ENCODE assay signal across 1 cellular context in the genomic region with DNA sequence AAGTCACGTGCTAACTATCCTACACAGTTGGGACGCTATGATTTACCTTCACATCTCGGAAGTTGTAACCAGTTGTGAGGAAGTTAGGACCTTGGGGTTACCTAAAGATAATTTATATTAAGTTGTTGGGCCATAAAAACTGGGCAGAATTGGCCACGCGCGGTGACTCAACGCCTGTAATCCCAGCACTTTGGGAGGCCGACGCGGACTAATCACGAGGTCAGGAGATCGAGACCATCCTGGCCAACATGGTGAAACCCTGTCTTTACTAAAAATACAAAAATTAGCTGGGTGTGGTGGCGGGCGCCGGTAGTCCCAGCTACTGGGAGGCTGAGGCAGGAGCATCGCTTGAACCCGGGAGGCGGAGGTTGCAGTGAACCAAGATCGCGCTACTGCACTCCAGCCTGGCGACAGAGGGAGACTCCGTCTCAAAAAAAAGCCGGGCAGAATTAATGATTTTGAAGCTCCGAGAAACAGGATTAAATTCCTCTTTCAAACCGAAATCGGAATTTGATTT.
TF ChIP-seq lines count a peak whose summit lies in the region.
"Not testable (repeated sequence)": the region's sequence is repeated elsewhere in the genome, so short reads cannot be mapped to it uniquely, and the experiment has no call there.

No MANE protein-coding gene starts in this region.

TF ChIP-seq in A549, 52 proteins besides CTCF, POLR2A, EP300 and RAD21:
- TF ChIP-seq, protein P1, sequence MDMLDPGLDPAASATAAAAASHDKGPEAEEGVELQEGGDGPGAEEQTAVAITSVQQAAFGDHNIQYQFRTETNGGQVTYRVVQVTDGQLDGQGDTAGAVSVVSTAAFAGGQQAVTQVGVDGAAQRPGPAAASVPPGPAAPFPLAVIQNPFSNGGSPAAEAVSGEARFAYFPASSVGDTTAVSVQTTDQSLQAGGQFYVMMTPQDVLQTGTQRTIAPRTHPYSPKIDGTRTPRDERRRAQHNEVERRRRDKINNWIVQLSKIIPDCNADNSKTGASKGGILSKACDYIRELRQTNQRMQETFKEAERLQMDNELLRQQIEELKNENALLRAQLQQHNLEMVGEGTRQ (IDR thresholded peaks at IDR 0.05): peak; percentile 63
- TF ChIP-seq, protein P2, sequence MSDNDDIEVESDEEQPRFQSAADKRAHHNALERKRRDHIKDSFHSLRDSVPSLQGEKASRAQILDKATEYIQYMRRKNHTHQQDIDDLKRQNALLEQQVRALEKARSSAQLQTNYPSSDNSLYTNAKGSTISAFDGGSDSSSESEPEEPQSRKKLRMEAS (IDR thresholded peaks at IDR 0.05): 0 out of 2 replicates have a peak, but pooled peaks have one; percentile 42
- TF ChIP-seq RARB (CRISPR knock-in tag; IDR thresholded peaks at IDR 0.05) (0 out of 2 replicates have a peak, but pooled peaks have one; percentile 27), SMC3 (IDR thresholded peaks at IDR 0.05) (peak; percentile 46; the same call in 2 of the 3 replicates), FOSL2 (CRISPR knock-in tag; IDR thresholded peaks at IDR 0.05) (peak; percentile 55), KDM5A (IDR thresholded peaks at IDR 0.05) (peak; percentile 56; the same call in 1 of the 2 replicates)
- not testable (repeated sequence) for TF ChIP-seq FOSL2 (IDR thresholded peaks at IDR 0.05)
